Comparison of ENCODE assay signal across 26 cellular contexts in genomic region chr12:124377981-124378509, GRCh38.
DNase-seq lines count a peak whose midpoint lies in the region; ATAC-seq and TF ChIP-seq lines count a peak whose summit lies in the region.
"Had no signal": no experiment of that assay in that cellular context is flagged by ENCODE, and none has a peak within 500 bp of the region (broad histone marks: within the 10 kb centered on the region; RNA-seq: fewer than 3 reads in every experiment).

No MANE protein-coding gene starts in this region.

- 96% methylated on average over 22 of the region's 26 CpGs for WGBS in esophagus muscularis mucosa

- no peaks in the 10 kb centered on the region for H3K4me1 ChIP-seq in GM23338 (ENCODE audit: insufficient read depth)
- peaks cover 54% of the 10 kb centered on the region for H3K4me1 ChIP-seq in Panc1 (ENCODE audit: control insufficient read depth, insufficient read depth, low read length)
- H3K4me1 ChIP-seq in esophagus muscularis mucosa, result peaks cover 49 to 62% (median 52%) of the 10 kb centered on the region in 4 donors
- H3K4me1 ChIP-seq in gastrocnemius medialis, result peaks cover 56 to 60% of the 10 kb centered on the region in 2 donors

- intact Hi-C loops in Panc1 (cut with micrococcal nuclease; ENCODE audit: unreplicated experiment) (no loop called here), esophagus muscularis mucosa (cut with DNase I) (no loop called here), gastrocnemius medialis (cut with DNase I; ENCODE audit: low total_unique reads) (no loop called here)

- no peak overlapping the region for H3K4me3 ChIP-seq in GM23338
- no peak overlapping the region for H3K4me3 ChIP-seq in Panc1 (ENCODE audit: low read depth in 2 of 2, low read length in 2 of 2)
- no peak overlapping the region for H3K4me3 ChIP-seq in esophagus muscularis mucosa
- H3K4me3 ChIP-seq in gastrocnemius medialis, result no peak overlapping the region
- H3K4me3 ChIP-seq: hepatocyte, tibial artery had no signal

- no peak overlapping the region for H3K27ac Mint-ChIP-seq in GM23338
- H3K27ac Mint-ChIP-seq in type B pancreatic cell, result no peak overlapping the region
- H3K27ac Mint-ChIP-seq: activated T-helper 2 cell treated with anti-CD3 and anti-CD28 coated beads, Interferon-gamma antibody, Interleukin-2, Interleukin-4, amounts not matched to agents 10 μg/mL and 5 μg/mL and 100 μg/mL, durations not matched to agents 14 hours and 24 hours and 36 hours; mesothelial cell of epicardium; stimulated activated naive CD8-positive, alpha-beta T cell treated with anti-CD3 and anti-CD28 coated beads, Interleukin-15, Interleukin-2, amounts not matched to agents 100 ng/mL and 50 ng/mL, for 24 hours had no signal

- H3K36me3 ChIP-seq in GM23338 (ENCODE audit: insufficient read depth), result peaks cover 8% of the 10 kb centered on the region; the same call in 1 of the 2 replicates
- H3K36me3 ChIP-seq in Panc1 (ENCODE audit: control insufficient read depth, insufficient read depth, low read length), result peaks cover 3% of the 10 kb centered on the region
- peaks cover 17 to 69% (median 66%) of the 10 kb centered on the region in 4 donors for H3K36me3 ChIP-seq in esophagus muscularis mucosa
- H3K36me3 ChIP-seq in gastrocnemius medialis, result peaks cover 0 to 10% of the 10 kb centered on the region in 2 donors

- H3K27ac ChIP-seq in GM23338 (ENCODE audit: low read depth), result no peak overlapping the region
- peak overlapping the region; percentile 12; the same call in 1 of the 2 replicates for H3K27ac ChIP-seq in Panc1 (ENCODE audit: low read length)
- peak overlapping the region; percentile 92 to 97 (median 95) for H3K27ac ChIP-seq in esophagus muscularis mucosa (replicated peaks in 1 of 4)
- H3K27ac ChIP-seq in gastrocnemius medialis, result peak overlapping the region; percentile 93 to 98 (median 96)
- H3K27ac ChIP-seq: epithelial cell of prostate, hepatocyte had no signal

- no peaks in the 10 kb centered on the region for H3F3A ChIP-seq in GM23338 (replicated peaks; ENCODE audit: low read depth)

- ATAC-seq in GM23338 (no peak), Panc1 (no peak), gastrocnemius medialis (no peak), GM21390 (IDR thresholded peaks at IDR 0.05; ENCODE audit: unreplicated experiment) (no peak), HG03520 (IDR thresholded peaks at IDR 0.05; ENCODE audit: unreplicated experiment) (no peak)
- ATAC-seq: naive thymus-derived CD4-positive, alpha-beta T cell; right cardiac atrium had no signal

- H3K36me3 Mint-ChIP-seq in GM23338 (ENCODE audit: low read depth), result peaks cover 23% of the 10 kb centered on the region
- H3K36me3 Mint-ChIP-seq in type B pancreatic cell, result peaks cover 9% of the 10 kb centered on the region

- no peaks in the 10 kb centered on the region for H3K79me2 ChIP-seq in GM23338 (replicated peaks; ENCODE audit: insufficient read depth)

- TF ChIP-seq CTCF in GM23338 (conservative IDR thresholded peaks at IDR 0.05; ENCODE audit: low read depth in 2 of 2) (no peak), Panc1 (IDR thresholded peaks at IDR 0.05) (no peak), esophagus muscularis mucosa (IDR thresholded peaks at IDR 0.05) (no peak), gastrocnemius medialis (IDR thresholded peaks at IDR 0.05 in 4 of 5, conservative IDR thresholded peaks at IDR 0.05 in 1 of 5) (no peak), type B pancreatic cell (conservative IDR thresholded peaks at IDR 0.05) (no peak)

- H3K4me3 Mint-ChIP-seq in GM23338 (no peak overlapping the region), type B pancreatic cell (no peak overlapping the region)
- H3K4me3 Mint-ChIP-seq: CD4-positive, CD25-positive, alpha-beta regulatory T cell; immature natural killer cell; mesothelial cell of epicardium; naive thymus-derived CD4-positive, alpha-beta T cell; stimulated activated naive CD8-positive, alpha-beta T cell treated with anti-CD3 and anti-CD28 coated beads, Interleukin-15, Interleukin-2, amounts not matched to agents 100 ng/mL and 50 ng/mL, for 24 hours had no signal

- TF ChIP-seq POLR2A in esophagus muscularis mucosa (IDR thresholded peaks at IDR 0.05; ENCODE audit: low read depth) (no peak), gastrocnemius medialis (IDR thresholded peaks at IDR 0.05) (no peak)

- H3K9me2 ChIP-seq in GM23338 (ENCODE audit: insufficient read depth), result no peaks in the 10 kb centered on the region

- no TSS peak for BruUV-seq in Panc1 (replicated peaks; lab: Mats Ljungman, UMichigan)

- H3K9me3 ChIP-seq in Panc1 (ENCODE audit: control insufficient read depth, insufficient read depth, low read depth, low read length) (no peaks in the 10 kb centered on the region), esophagus muscularis mucosa (no peaks in the 10 kb centered on the region), gastrocnemius medialis (no peaks in the 10 kb centered on the region)
- H3K9me3 ChIP-seq: tibial artery had no signal

- no peak for TF ChIP-seq EP300 in esophagus muscularis mucosa (IDR thresholded peaks at IDR 0.05)

- H3K9me3 Mint-ChIP-seq in GM23338, result no peaks in the 10 kb centered on the region
- no peaks in the 10 kb centered on the region for H3K9me3 Mint-ChIP-seq in type B pancreatic cell
- H3K9me3 Mint-ChIP-seq: activated T-helper 2 cell treated with anti-CD3 and anti-CD28 coated beads, Interferon-gamma antibody, Interleukin-2, Interleukin-4, amounts not matched to agents 10 μg/mL and 5 μg/mL and 100 μg/mL, durations not matched to agents 14 hours and 24 hours and 36 hours; CD4-positive, CD25-positive, alpha-beta regulatory T cell; immature natural killer cell; mesothelial cell of epicardium; stimulated activated naive CD8-positive, alpha-beta T cell treated with anti-CD3 and anti-CD28 coated beads, Interleukin-15, Interleukin-2, amounts not matched to agents 100 ng/mL and 50 ng/mL, for 24 hours had no signal

- DNase-seq in GM23338 (ENCODE audit: low spot score) (no peak), Panc1 (ENCODE audit: low read depth, low spot score) (no peak), esophagus muscularis mucosa (ENCODE audit: extremely low spot score) (no peak), gastrocnemius medialis (no peak), GM19240 (ENCODE audit: insufficient read length, low spot score) (no peak), type B pancreatic cell (ENCODE audit: extremely low spot score, unreplicated experiment) (no peak)
- DNase-seq: activated CD4-positive, alpha-beta T cell treated with anti-CD3 and anti-CD28 coated beads, Interleukin-2, amount 50 U/mL, for 1 hour; CD4-positive, CD25-positive, alpha-beta regulatory T cell; cerebellar nuclear complex; EL; immature natural killer cell; naive thymus-derived CD4-positive, alpha-beta T cell; NCI-H146; NCI-H2171; NCI-H524; right cardiac atrium; stimulated activated CD4-positive, alpha-beta T cell treated with anti-CD3 and anti-CD28 coated beads, Interleukin-4, amount 100 ng/mL, for 4 hours; T1000; tibial artery had no signal

- H3K27me3 ChIP-seq in GM23338 (ENCODE audit: insufficient read depth), result no peaks in the 10 kb centered on the region
- no peaks in the 10 kb centered on the region for H3K27me3 ChIP-seq in Panc1 (ENCODE audit: control insufficient read depth, insufficient read depth, low read length)
- no peaks in the 10 kb centered on the region for H3K27me3 ChIP-seq in esophagus muscularis mucosa
- no peaks in the 10 kb centered on the region for H3K27me3 ChIP-seq in gastrocnemius medialis
- H3K27me3 ChIP-seq: hepatocyte, tibial artery had no signal

- H3K4me2 ChIP-seq in GM23338, result no peak overlapping the region
- H3K4me2 ChIP-seq: hepatocyte had no signal

- H2AFZ ChIP-seq in GM23338, result no peak overlapping the region
- H2AFZ ChIP-seq: hepatocyte had no signal

- H3K4me1 Mint-ChIP-seq in GM23338 (no peaks in the 10 kb centered on the region; the same call in 2 of the 3 replicates), type B pancreatic cell (ENCODE audit: unreplicated experiment) (peaks cover 16% of the 10 kb centered on the region)

- POLR2A ChIA-PET in Panc1 (lab: Charles Lee), result interaction anchor here (0.7 kb wide), 1 partner anchor 246 kb away, joined by 3 read pairs; no protein-coding TSS in a partner anchor

- H4K20me1 ChIP-seq in GM23338 (replicated peaks; ENCODE audit: insufficient read depth), result peaks cover 14% of the 10 kb centered on the region

- H3K27me3 Mint-ChIP-seq in GM23338 (ENCODE audit: insufficient read depth, low read depth, poor library complexity) (peaks cover 10% of the 10 kb centered on the region), type B pancreatic cell (no peaks in the 10 kb centered on the region)
- H3K27me3 Mint-ChIP-seq: CD4-positive, CD25-positive, alpha-beta regulatory T cell; naive thymus-derived CD4-positive, alpha-beta T cell; stimulated activated naive CD8-positive, alpha-beta T cell treated with anti-CD3 and anti-CD28 coated beads, Interleukin-15, Interleukin-2, amounts not matched to agents 100 ng/mL and 50 ng/mL, for 24 hours had no signal

- CTCF ChIA-PET in Panc1 (lab: Charles Lee), result no interaction called here

- in situ Hi-C loops in Panc1 (cut with HindIII; ENCODE audit: low pct_unique_long_range_greater_than_20kb, low sequenced_read_pairs), result no loop called here
- in situ Hi-C loops in gastrocnemius medialis (cut with MboI; ENCODE audit: low sequenced_read_pairs in 4 of 4), result loop anchor here in 1 of 4 donors (25.0 kb wide), 1 partner anchor 134 kb away; no protein-coding TSS in a partner anchor

TF ChIP-seq in GM23338, 12 proteins besides CTCF, POLR2A, EP300 and RAD21 (continues in another document):
- TF ChIP-seq REST (IDR thresholded peaks at IDR 0.05; ENCODE audit: unreplicated experiment), result no peak
- TF ChIP-seq ZNF331 (CRISPR knock-in tag; IDR thresholded peaks at IDR 0.05; ENCODE audit: low read depth), result no peak
